ENCODE assay signal across 16 cellular contexts in genomic region chr12:59787610-59788009, GRCh38.
"Had no signal": no experiment of that assay in that cellular context is flagged by ENCODE, and none has a peak within 500 bp of the region (broad histone marks: within the 10 kb centered on the region; RNA-seq: fewer than 3 reads in every experiment).

No MANE protein-coding gene starts in this region.

- DNase-seq: activated CD4-positive, alpha-beta T cell treated with anti-CD3 and anti-CD28 coated beads, Interleukin-2, amount 10 ng/mL, durations not matched to agents 7 days and 5 days; activated CD8-positive, alpha-beta T cell treated with anti-CD3 and anti-CD28 coated beads, Interleukin-2, amount 10 ng/mL, durations not matched to agents 7 days and 5 days; activated naive CD4-positive, alpha-beta T cell treated with anti-CD3 and anti-CD28 coated beads, Interleukin-2, amount 10 ng/mL, durations not matched to agents 7 days and 5 days; activated naive CD8-positive, alpha-beta T cell treated with anti-CD3 and anti-CD28 coated beads, Interleukin-2, amount 50 U/mL, for 24 hours; activated T-cell treated with anti-CD3 and anti-CD28 coated beads, Interleukin-2, amount 50 U/mL, for 4 hours; anterior cingulate cortex; caudate nucleus; dorsolateral prefrontal cortex; head of caudate nucleus; naive thymus-derived CD8-positive, alpha-beta T cell; stimulated activated CD4-positive, alpha-beta T cell treated with anti-CD3 and anti-CD28 coated beads, Interleukin-12 subunit alpha, Interleukin-12 subunit beta, amount 100 ng/mL, for 4 hours; stimulated activated CD4-positive, alpha-beta T cell treated with anti-CD3 and anti-CD28 coated beads, Interleukin-2, amount 100 ng/mL, for 24 hours; SW 1271; T-helper 2 cell had no signal

- ATAC-seq: activated CD4-positive, CD25-positive, alpha-beta regulatory T cell treated with anti-CD3 and anti-CD28 coated beads, Interleukin-2, amount 50 U/mL, for 24 hours; activated CD8-positive, alpha-beta T cell treated with anti-CD3 and anti-CD28 coated beads, Interleukin-2, amount 10 ng/mL, durations not matched to agents 7 days and 5 days; activated naive CD8-positive, alpha-beta T cell treated with anti-CD3 and anti-CD28 coated beads, Interleukin-2, amount 50 U/mL, for 24 hours; activated T-cell treated with anti-CD3 and anti-CD28 coated beads, Interleukin-2, amount 50 U/mL, for 4 hours; naive thymus-derived CD8-positive, alpha-beta T cell had no signal

- H3K4me3 ChIP-seq: dorsolateral prefrontal cortex had no signal

- H3K27ac ChIP-seq: dorsolateral prefrontal cortex, epithelial cell of prostate had no signal

- H3K27me3 ChIP-seq: dorsolateral prefrontal cortex had no signal
